13 cellular contexts compared by ENCODE assay signal in the genomic region with DNA sequence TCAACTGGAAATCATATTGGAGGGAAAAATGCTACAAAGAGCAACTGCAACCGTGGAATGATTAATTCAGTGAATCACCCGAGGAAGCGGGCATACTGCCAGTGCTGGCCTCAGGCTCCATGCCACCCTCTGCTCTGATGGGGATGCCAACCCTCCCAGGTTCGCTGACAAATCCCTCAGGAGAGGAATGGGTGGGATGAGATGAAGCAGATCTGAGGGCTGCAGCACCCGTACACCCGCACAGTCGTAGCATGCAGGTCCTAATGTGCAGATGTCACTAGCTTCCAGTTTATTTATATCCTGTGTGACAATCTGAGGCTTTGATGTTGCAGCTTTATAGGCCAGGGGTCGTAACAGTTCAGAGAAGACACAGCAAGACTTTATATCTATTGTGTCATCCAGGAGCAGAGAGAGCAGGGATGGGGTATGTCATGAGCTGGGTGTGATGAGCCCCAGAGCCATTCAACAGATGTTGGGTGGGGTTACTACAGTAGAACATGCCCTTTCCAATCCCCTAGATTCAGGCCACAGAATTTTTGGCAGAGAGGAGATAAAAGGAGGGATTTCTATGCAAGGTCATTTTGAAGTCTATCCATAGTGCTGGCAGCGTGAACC. TPM values are rescaled to one million over a fixed set of nuclear protein-coding genes. Genes with fewer than 3 reads are reported as not detected.
DNase-seq lines count a peak whose midpoint lies in the region; ATAC-seq and TF ChIP-seq lines count a peak whose summit lies in the region.
"Had no signal": no experiment of that assay in that cellular context is flagged by ENCODE, and none has a peak within 500 bp of the region (broad histone marks: within the 10 kb centered on the region; RNA-seq: fewer than 3 reads in every experiment).

No MANE protein-coding gene starts in this region.

- H3K27me3 ChIP-seq in breast epithelium (no peaks in the 10 kb centered on the region), upper lobe of right lung (no peaks in the 10 kb centered on the region)
- H3K27me3 ChIP-seq: BE2C had no signal

- DNase-seq in MCF 10A (ENCODE audit: unreplicated experiment), result peak; percentile 87
- DNase-seq in breast epithelium (ENCODE audit: low spot score in 2 of 2), result no peak
- no peak for DNase-seq in activated T-helper 1 cell treated with anti-CD3 and anti-CD28 coated beads, Interleukin-12 subunit alpha, Interleukin-12 subunit beta, Interleukin-2, Interleukin-4 antibody, amounts not matched to agents 30 ng/mL and 10 ng/mL and 1 ng/mL, durations not matched to agents 14 hours and 24 hours and 36 hours (ENCODE audit: low spot score)
- DNase-seq in left ventricle myocardium superior, result peak; percentile 74
- no peak for DNase-seq in upper lobe of right lung
- no peak for DNase-seq in activated naive CD4-positive, alpha-beta T cell (lab: John Stamatoyannopoulos, UW)
- DNase-seq in activated T-cell treated with anti-CD3 and anti-CD28 coated beads, Interleukin-2, amount 50 U/mL, for 24 hours, result no peak
- DNase-seq in activated CD8-positive, alpha-beta memory T cell treated with anti-CD3 and anti-CD28 coated beads, Interleukin-2, amount 50 U/mL, for 4 hours, result no peak
- DNase-seq: BE2C; Kasumi-1; retina; SIG-M5; stimulated activated naive CD8-positive, alpha-beta T cell treated with anti-CD3 and anti-CD28 coated beads, Interleukin-15, amount 100 ng/mL, for 72 hours had no signal

- H3K4me1 ChIP-seq in breast epithelium (no peaks in the 10 kb centered on the region), upper lobe of right lung (no peaks in the 10 kb centered on the region)
- H3K4me1 ChIP-seq: BE2C had no signal

- ATAC-seq in left ventricle myocardium superior (peak; percentile 72), upper lobe of right lung (peak; percentile 24)
- ATAC-seq: stimulated activated naive CD8-positive, alpha-beta T cell treated with anti-CD3 and anti-CD28 coated beads, Interleukin-15, amount 100 ng/mL, for 72 hours had no signal

- no peak overlapping the region for H3K27ac Mint-ChIP-seq in MCF 10A (ENCODE audit: low read depth, unreplicated experiment)
- H3K27ac Mint-ChIP-seq in activated T-helper 1 cell treated with anti-CD3 and anti-CD28 coated beads, Interleukin-12 subunit alpha, Interleukin-12 subunit beta, Interleukin-2, Interleukin-4 antibody, amounts not matched to agents 30 ng/mL and 10 ng/mL and 1 ng/mL, durations not matched to agents 14 hours and 24 hours and 36 hours, result peak overlapping the region; percentile 15
- H3K27ac Mint-ChIP-seq in activated T-cell treated with anti-CD3 and anti-CD28 coated beads, Interleukin-2, amount 50 U/mL, for 24 hours, result no peak overlapping the region

- no TSS peak for BruUV-seq in MCF 10A (replicated peaks; lab: Mats Ljungman, UMichigan)

- H3K4me3 ChIP-seq in breast epithelium (no peak overlapping the region), upper lobe of right lung (no peak overlapping the region)

- H3K9me3 ChIP-seq in breast epithelium (no peaks in the 10 kb centered on the region), upper lobe of right lung (no peaks in the 10 kb centered on the region)
- H3K9me3 ChIP-seq: BE2C had no signal

- intact Hi-C loops in MCF 10A (cut with micrococcal nuclease), result loop anchor here (2.0 kb wide), 1 partner anchor 63 kb away; no protein-coding TSS in a partner anchor
- intact Hi-C loops in breast epithelium (cut with DNase I; ENCODE audit: low total_unique reads), result no loop called here
- intact Hi-C loops in activated T-helper 1 cell treated with anti-CD3 and anti-CD28 coated beads, Interleukin-12 subunit alpha, Interleukin-12 subunit beta, Interleukin-2, Interleukin-4 antibody, amounts not matched to agents 30 ng/mL and 10 ng/mL and 1 ng/mL, durations not matched to agents 14 hours and 24 hours and 36 hours (cut with micrococcal nuclease), result no loop called here
- intact Hi-C loops in left ventricle myocardium superior (cut with micrococcal nuclease), result no loop called here
- intact Hi-C loops in upper lobe of right lung (cut with DNase I), result no loop called here

- H3K36me3 ChIP-seq in breast epithelium (no peaks in the 10 kb centered on the region), upper lobe of right lung (peaks cover 4% of the 10 kb centered on the region)
- H3K36me3 ChIP-seq: BE2C had no signal

- POLR2A ChIA-PET in MCF 10A (lab: Yijun Ruan, JAX), result interaction anchor here (1.1 to 2.9 kb wide), 2 partner anchors 12 to 63 kb away, joined by 3 to 21 read pairs; no protein-coding TSS in a partner anchor

- no peak for TF ChIP-seq POLR2A in breast epithelium (IDR thresholded peaks at IDR 0.05)

- no peak for TF ChIP-seq CTCF in MCF 10A (IDR thresholded peaks at IDR 0.05; ENCODE audit: unreplicated experiment)
- no peak for TF ChIP-seq CTCF in breast epithelium (IDR thresholded peaks at IDR 0.05)
- no peak for TF ChIP-seq CTCF in upper lobe of right lung (IDR thresholded peaks at IDR 0.05)

- H3K27me3 Mint-ChIP-seq in MCF 10A (ENCODE audit: insufficient read depth, unreplicated experiment), result no peaks in the 10 kb centered on the region
- no peaks in the 10 kb centered on the region for H3K27me3 Mint-ChIP-seq in activated T-helper 1 cell treated with anti-CD3 and anti-CD28 coated beads, Interleukin-12 subunit alpha, Interleukin-12 subunit beta, Interleukin-2, Interleukin-4 antibody, amounts not matched to agents 30 ng/mL and 10 ng/mL and 1 ng/mL, durations not matched to agents 14 hours and 24 hours and 36 hours (ENCODE audit: insufficient read depth)
- H3K27me3 Mint-ChIP-seq in activated T-cell treated with anti-CD3 and anti-CD28 coated beads, Interleukin-2, amount 50 U/mL, for 24 hours, result no peaks in the 10 kb centered on the region
- H3K27me3 Mint-ChIP-seq: stimulated activated naive CD8-positive, alpha-beta T cell treated with anti-CD3 and anti-CD28 coated beads, Interleukin-15, amount 100 ng/mL, for 72 hours had no signal

- H3K9me3 Mint-ChIP-seq in MCF 10A (ENCODE audit: unreplicated experiment), result no peaks in the 10 kb centered on the region
- H3K9me3 Mint-ChIP-seq in activated T-helper 1 cell treated with anti-CD3 and anti-CD28 coated beads, Interleukin-12 subunit alpha, Interleukin-12 subunit beta, Interleukin-2, Interleukin-4 antibody, amounts not matched to agents 30 ng/mL and 10 ng/mL and 1 ng/mL, durations not matched to agents 14 hours and 24 hours and 36 hours, result no peaks in the 10 kb centered on the region
- no peaks in the 10 kb centered on the region for H3K9me3 Mint-ChIP-seq in activated T-cell treated with anti-CD3 and anti-CD28 coated beads, Interleukin-2, amount 50 U/mL, for 24 hours
- H3K9me3 Mint-ChIP-seq: stimulated activated naive CD8-positive, alpha-beta T cell treated with anti-CD3 and anti-CD28 coated beads, Interleukin-15, amount 100 ng/mL, for 72 hours had no signal

- H3K4me3 Mint-ChIP-seq in MCF 10A (ENCODE audit: unreplicated experiment), result no peak overlapping the region
- H3K4me3 Mint-ChIP-seq in activated T-helper 1 cell treated with anti-CD3 and anti-CD28 coated beads, Interleukin-12 subunit alpha, Interleukin-12 subunit beta, Interleukin-2, Interleukin-4 antibody, amounts not matched to agents 30 ng/mL and 10 ng/mL and 1 ng/mL, durations not matched to agents 14 hours and 24 hours and 36 hours, result no peak overlapping the region
- no peak overlapping the region for H3K4me3 Mint-ChIP-seq in activated T-cell treated with anti-CD3 and anti-CD28 coated beads, Interleukin-2, amount 50 U/mL, for 24 hours
- H3K4me3 Mint-ChIP-seq: stimulated activated naive CD8-positive, alpha-beta T cell treated with anti-CD3 and anti-CD28 coated beads, Interleukin-15, amount 100 ng/mL, for 72 hours had no signal

- H3K27ac ChIP-seq in breast epithelium, result no peak overlapping the region
- H3K27ac ChIP-seq in upper lobe of right lung, result no peak overlapping the region

- peaks cover 7% of the 10 kb centered on the region for H3K36me3 Mint-ChIP-seq in MCF 10A (ENCODE audit: insufficient read depth, unreplicated experiment)
- peaks cover 80% of the 10 kb centered on the region for H3K36me3 Mint-ChIP-seq in activated T-helper 1 cell treated with anti-CD3 and anti-CD28 coated beads, Interleukin-12 subunit alpha, Interleukin-12 subunit beta, Interleukin-2, Interleukin-4 antibody, amounts not matched to agents 30 ng/mL and 10 ng/mL and 1 ng/mL, durations not matched to agents 14 hours and 24 hours and 36 hours (ENCODE audit: low read depth)
- H3K36me3 Mint-ChIP-seq in activated T-cell treated with anti-CD3 and anti-CD28 coated beads, Interleukin-2, amount 50 U/mL, for 24 hours (ENCODE audit: low read depth), result peaks cover 86% of the 10 kb centered on the region

- H3K4me1 Mint-ChIP-seq in MCF 10A (ENCODE audit: insufficient read depth, unreplicated experiment), result peaks cover 26% of the 10 kb centered on the region
- peaks cover 67% of the 10 kb centered on the region for H3K4me1 Mint-ChIP-seq in activated T-helper 1 cell treated with anti-CD3 and anti-CD28 coated beads, Interleukin-12 subunit alpha, Interleukin-12 subunit beta, Interleukin-2, Interleukin-4 antibody, amounts not matched to agents 30 ng/mL and 10 ng/mL and 1 ng/mL, durations not matched to agents 14 hours and 24 hours and 36 hours (ENCODE audit: low read depth)
- peaks cover 27% of the 10 kb centered on the region for H3K4me1 Mint-ChIP-seq in activated T-cell treated with anti-CD3 and anti-CD28 coated beads, Interleukin-2, amount 50 U/mL, for 24 hours (ENCODE audit: low read depth)

- CTCF ChIA-PET in MCF 10A (lab: Yijun Ruan, JAX), result interaction anchor here (0.7 to 1.6 kb wide), 5 partner anchors 11 to 442 kb away, joined by 3 to 4 read pairs (median 4); no protein-coding TSS in a partner anchor

RNA-seq across cellular contexts. Expression of gene DPP4, which starts 44.6 kb away (rescaled TPM):
- total RNA-seq in MCF 10A (2022) (not detected in 2 replicates), breast epithelium (10 to 100 TPM in 2 of 3 donors, 1 to 10 TPM in 1; 7.5 to 17.3 (median 11.8) TPM), left ventricle myocardium superior (6.7 TPM), upper lobe of right lung (30.7 TPM)
- 94.4 and 99.9 TPM in 2 replicates for total RNA-seq in activated T-helper 1 cell treated with anti-CD3 and anti-CD28 coated beads, Interleukin-12 subunit alpha, Interleukin-12 subunit beta, Interleukin-2, Interleukin-4 antibody, amounts not matched to agents 30 ng/mL and 10 ng/mL and 1 ng/mL, durations not matched to agents 14 hours and 24 hours and 36 hours

Comparison
In these comparisons a context has a peak if more than half of its experiments do, and no peak if none do; other contexts are left out.
1. DNase-seq: peak in MCF 10A (single experiment) and left ventricle myocardium superior (single experiment); none in breast epithelium (0 of 2), activated T-helper 1 cell treated with anti-CD3 and anti-CD28 coated beads, Interleukin-12 subunit alpha, Interleukin-12 subunit beta, Interleukin-2, Interleukin-4 antibody, amounts not matched to agents 30 ng/mL and 10 ng/mL and 1 ng/mL, durations not matched to agents 14 hours and 24 hours and 36 hours (single experiment), upper lobe of right lung (single experiment), activated naive CD4-positive, alpha-beta T cell (0 of 4), activated T-cell treated with anti-CD3 and anti-CD28 coated beads, Interleukin-2, amount 50 U/mL, for 24 hours (single experiment) and activated CD8-positive, alpha-beta memory T cell treated with anti-CD3 and anti-CD28 coated beads, Interleukin-2, amount 50 U/mL, for 4 hours (single experiment).